Comparison of ENCODE assay signal across 15 cellular contexts in the genomic region with DNA sequence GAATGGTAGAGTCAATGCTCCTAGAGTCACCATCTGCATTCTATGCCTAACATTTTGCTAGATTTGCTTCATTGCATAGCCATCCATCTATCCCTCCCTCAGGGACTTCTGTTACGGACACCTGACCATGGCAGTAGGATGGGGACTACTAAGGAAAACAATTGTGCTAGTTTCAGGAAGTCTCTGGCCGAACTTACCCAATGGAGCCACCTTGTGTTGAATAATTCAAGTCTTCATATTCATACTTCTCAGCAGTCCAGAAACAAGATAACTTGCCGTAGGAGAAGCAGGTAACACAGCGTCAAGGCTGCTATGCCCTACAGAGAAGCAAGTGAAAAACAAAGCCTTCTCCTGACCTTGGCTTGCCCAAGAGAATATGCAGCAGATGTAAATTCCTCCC.
DNase-seq lines count a peak whose midpoint lies in the region; ATAC-seq and TF ChIP-seq lines count a peak whose summit lies in the region.
"Had no signal": no experiment of that assay in that cellular context is flagged by ENCODE, and none has a peak within 500 bp of the region (broad histone marks: within the 10 kb centered on the region; RNA-seq: fewer than 3 reads in every experiment).

No MANE protein-coding gene starts in this region.

- H3K36me3 Mint-ChIP-seq in chondrocyte (ENCODE audit: low read depth) = no peaks in the 10 kb centered on the region
- H3K36me3 Mint-ChIP-seq in nephron (ENCODE audit: low read depth) = no peaks in the 10 kb centered on the region

- H3K4me1 Mint-ChIP-seq in chondrocyte (ENCODE audit: low read depth) = peaks cover 5% of the 10 kb centered on the region
- H3K4me1 Mint-ChIP-seq in nephron = peaks cover 16% of the 10 kb centered on the region

- ATAC-seq in GM18498 (IDR thresholded peaks at IDR 0.05; ENCODE audit: unreplicated experiment) (no peak), GM18868 (IDR thresholded peaks at IDR 0.05; ENCODE audit: unreplicated experiment) (no peak)

- H3F3A ChIP-seq in Loucy (ENCODE audit: low read depth) = no peaks in the 10 kb centered on the region

- H2AFZ ChIP-seq in Loucy (ENCODE audit: low read length) = no peak overlapping the region; the same call in 1 of the 2 replicates

- no peaks in the 10 kb centered on the region for H3K36me3 ChIP-seq in Loucy (ENCODE audit: insufficient read depth, low read length)

- no peaks in the 10 kb centered on the region for H3K4me1 ChIP-seq in Loucy (ENCODE audit: insufficient read depth, low read length, poor library complexity, severe bottlenecking)

- H3K9me2 ChIP-seq in Loucy (replicated peaks; ENCODE audit: low read depth, low read length) = no peaks in the 10 kb centered on the region

- H3K9me3 Mint-ChIP-seq in chondrocyte (ENCODE audit: low read depth) (no peaks in the 10 kb centered on the region), nephron (no peaks in the 10 kb centered on the region)

- H3K27ac Mint-ChIP-seq in chondrocyte (ENCODE audit: unreplicated experiment) (no peak overlapping the region), nephron (peak overlapping the region in 2 of 3 experiments; percentile 29 to 54)
- H3K27ac Mint-ChIP-seq: activated T-helper 2 cell treated with anti-CD3 and anti-CD28 coated beads, Interferon-gamma antibody, Interleukin-2, Interleukin-4, amounts not matched to agents 10 μg/mL and 5 μg/mL and 100 μg/mL, durations not matched to agents 14 hours and 24 hours and 36 hours had no signal

- no peaks in the 10 kb centered on the region for H3K27me3 ChIP-seq in Loucy (ENCODE audit: insufficient read depth, low read length, poor library complexity, severe bottlenecking)

- no peaks in the 10 kb centered on the region for H3K9me3 ChIP-seq in Loucy (ENCODE audit: insufficient read depth, low read depth, low read length)

- H3K9ac ChIP-seq in Loucy (ENCODE audit: low read depth, low read length, poor library complexity, severe bottlenecking) = no peak overlapping the region

- DNase-seq in DMS53 (lab: John Stamatoyannopoulos, UW) = peak; percentile 28
- no peak for DNase-seq in DMS53 treated with DMSO at 0.1 percent for 48 hours (lab: John Stamatoyannopoulos, UW; ENCODE audit: unreplicated experiment)
- DNase-seq in chondrocyte (ENCODE audit: low spot score) = no peak
- no peak for DNase-seq in cerebellum (ENCODE audit: low spot score)
- DNase-seq: 8988T; activated CD4-positive, CD25-positive, alpha-beta regulatory T cell treated with anti-CD3 and anti-CD28 coated beads, Interleukin-2, amount 50 U/mL, for 72 hours; cortex of kidney; DMS79 treated with DMSO at 0.1 percent for 48 hours; NCI-H2107; stimulated activated CD4-positive, alpha-beta T cell treated with anti-CD3 and anti-CD28 coated beads, Interleukin-12 subunit alpha, Interleukin-12 subunit beta, amount 100 ng/mL, for 4 hours had no signal

- no peak overlapping the region for H3K4me3 ChIP-seq in Loucy (ENCODE audit: low read length, poor library complexity, severe bottlenecking)

- H3K4me3 Mint-ChIP-seq in chondrocyte (ENCODE audit: unreplicated experiment) = no peak overlapping the region
- H3K4me3 Mint-ChIP-seq in nephron = no peak overlapping the region

- H3K79me2 ChIP-seq in Loucy (ENCODE audit: insufficient read depth, low read length) = no peaks in the 10 kb centered on the region

- H4K20me1 ChIP-seq in Loucy (ENCODE audit: insufficient read depth, low read length, poor library complexity, severe bottlenecking) = no peaks in the 10 kb centered on the region

- H3K4me2 ChIP-seq in Loucy (ENCODE audit: low read depth, low read length, poor library complexity, severe bottlenecking) = no peak overlapping the region

- H3K27me3 Mint-ChIP-seq in chondrocyte (ENCODE audit: low read depth) (peaks cover 21% of the 10 kb centered on the region), nephron (ENCODE audit: low read depth) (no peaks in the 10 kb centered on the region)

- TF ChIP-seq CTCF in Loucy (conservative IDR thresholded peaks at IDR 0.05; ENCODE audit: low read length) (peak; percentile 55), chondrocyte (IDR thresholded peaks at IDR 0.05) (peak; percentile 78), nephron (IDR thresholded peaks at IDR 0.05; ENCODE audit: unreplicated experiment in 3 of 3) (peak; percentile 22 to 27 (median 26))

Comparison
In these comparisons a context has a peak if more than half of its experiments do, and no peak if none do; other contexts are left out.
1. CTCF ChIP-seq: peak in every context shown above with its lines; median percentile 78 in chondrocyte; 55 in Loucy; 26 in nephron.